In the genomic region with DNA sequence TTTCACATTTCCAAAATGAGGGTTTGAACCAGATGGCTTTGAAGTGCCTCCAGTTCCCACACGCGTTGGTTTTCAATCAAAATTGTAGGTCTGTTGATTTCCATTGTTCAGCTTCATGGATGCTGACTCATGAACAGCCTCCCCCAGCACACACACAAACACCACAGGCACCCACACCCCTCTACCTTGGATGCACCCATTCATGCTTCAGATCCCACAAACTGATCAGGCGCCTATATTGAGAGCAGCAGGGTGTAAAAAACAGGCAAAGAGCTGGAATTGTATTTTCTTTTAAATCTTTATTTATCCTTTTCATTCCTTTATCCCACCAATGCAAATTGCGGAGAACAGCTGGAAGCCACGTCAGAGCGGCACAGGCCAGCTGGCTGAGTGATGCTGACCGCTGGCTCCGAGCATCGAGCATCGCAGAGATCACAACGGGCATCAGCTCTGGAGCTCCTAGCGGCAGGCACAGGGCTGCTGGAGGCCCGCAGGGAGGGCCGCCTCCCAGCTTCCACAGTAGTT, we compare ENCODE assay signal across 11 cellular contexts. TPM values are rescaled to one million over a fixed set of nuclear protein-coding genes. Genes with fewer than 3 reads are reported as not detected.
DNase-seq lines count a peak whose midpoint lies in the region; ATAC-seq and TF ChIP-seq lines count a peak whose summit lies in the region.
"Had no signal": no experiment of that assay in that cellular context is flagged by ENCODE, and none has a peak within 500 bp of the region (broad histone marks: within the 10 kb centered on the region; RNA-seq: fewer than 3 reads in every experiment).

No MANE protein-coding gene starts in this region.

- TF ChIP-seq CTCF in astrocyte of the cerebellum (IDR thresholded peaks at IDR 0.05; ENCODE audit: low read depth, low read length, missing control alignments), result peak; percentile 46

- no peak for ATAC-seq in HG03342 (IDR thresholded peaks at IDR 0.05; ENCODE audit: unreplicated experiment)
- ATAC-seq in GM18858 (IDR thresholded peaks at IDR 0.05; ENCODE audit: unreplicated experiment), result no peak

- DNase-seq in AG20443 (ENCODE audit: low spot score) (peak; percentile 30), astrocyte of the cerebellum (ENCODE audit: low read depth) (peak; percentile 73), lung microvascular endothelial cell (ENCODE audit: low read depth in 2 of 2) (peak; percentile 15 to 34), T-helper 9 cell (no peak)
- peak; percentile 37 for DNase-seq in Jurkat, Clone E6-1 (ENCODE audit: low read depth, low spot score)
- no peak for DNase-seq in effector CD8-positive, alpha-beta T cell (lab: John Stamatoyannopoulos, UW)
- DNase-seq: NCI-H1092, tibial artery had no signal

- in situ Hi-C loops in astrocyte of the cerebellum (cut with HindIII; ENCODE audit: low sequenced_read_pairs), result no loop called here

- H3K4me3 ChIP-seq in Jurkat, Clone E6-1 (ENCODE audit: low read length), result no peak overlapping the region
- H3K4me3 ChIP-seq in astrocyte of the cerebellum (ENCODE audit: low read depth, low read length), result no peak overlapping the region
- H3K4me3 ChIP-seq: SK-N-MC, tibial artery had no signal

RNA-seq across cellular contexts. Expression of a gene that starts 29.3 kb away (rescaled TPM):
- 86.6 TPM for polyA plus RNA-seq in Jurkat, Clone E6-1 (2012; ENCODE audit: insufficient read depth, insufficient read length)
- total RNA-seq in lung microvascular endothelial cell, result 12.5 and 14.6 TPM in 2 replicates

Comparison
In these comparisons a context has a peak if more than half of its experiments do, and no peak if none do; other contexts are left out.
1. DNase-seq: peak in AG20443 (single experiment), Jurkat, Clone E6-1 (single experiment), astrocyte of the cerebellum (single experiment) and lung microvascular endothelial cell (2 of 2); none in effector CD8-positive, alpha-beta T cell (single experiment) and T-helper 9 cell (single experiment).